10 cellular contexts compared by ENCODE assay signal in genomic region chr21:46142581-46143473, GRCh38. TPM values are rescaled to one million over a fixed set of nuclear protein-coding genes. Genes with fewer than 3 reads are reported as not detected.
DNase-seq lines count a peak whose midpoint lies in the region; ATAC-seq, FAIRE-seq and TF ChIP-seq lines count a peak whose summit lies in the region.
"Had no signal": no experiment of that assay in that cellular context is flagged by ENCODE, and none has a peak within 500 bp of the region (broad histone marks: within the 10 kb centered on the region; RNA-seq: fewer than 3 reads in every experiment).

No MANE protein-coding gene starts in this region.

- in situ Hi-C loops in GM12878 (cut with MboI), result no loop called here

- no peaks in the 10 kb centered on the region for H3K79me2 ChIP-seq in DND-41 (ENCODE audit: insufficient read depth, low read length)
- no peaks in the 10 kb centered on the region for H3K79me2 ChIP-seq in GM12878 (ENCODE audit: control insufficient read depth, insufficient read depth, low read length)

- H3K9me3 Mint-ChIP-seq in naive thymus-derived CD8-positive, alpha-beta T cell, result no peaks in the 10 kb centered on the region

- no peaks in the 10 kb centered on the region for H3K27me3 ChIP-seq in DND-41 (ENCODE audit: insufficient read depth, low read length, poor library complexity)
- no peaks in the 10 kb centered on the region for H3K27me3 ChIP-seq in GM12878 (replicated peaks in 1 of 2; ENCODE audit: control insufficient read depth in 2 of 2, insufficient read depth in 2 of 2, low read length in 1 of 2)
- H3K27me3 ChIP-seq: SJCRH30 had no signal

- H3K4me2 ChIP-seq in DND-41 (ENCODE audit: insufficient read depth, low read length) (no peak overlapping the region), GM12878 (ENCODE audit: control insufficient read depth, insufficient read depth) (no peak overlapping the region)

- H3K4me1 Mint-ChIP-seq in naive thymus-derived CD8-positive, alpha-beta T cell, result peaks cover 5 to 14% (median 10%) of the 10 kb centered on the region in 4 donors

- H4K20me1 ChIP-seq in DND-41 (ENCODE audit: insufficient read depth, low read length), result no peaks in the 10 kb centered on the region
- H4K20me1 ChIP-seq in GM12878 (ENCODE audit: control insufficient read depth, insufficient read depth), result no peaks in the 10 kb centered on the region

- SMC1A ChIA-PET in GM12878 (lab: Charles Lee; ENCODE audit: uncharacterized antibody, unreplicated experiment), result interaction anchor here (0.8 to 2.9 kb wide), 12 partner anchors 11 to 494 kb away, joined by 3 to 15 read pairs (median 4); partner anchors contain the start of genes MCM3AP and YBEY

- H3K9me3 ChIP-seq in DND-41 (ENCODE audit: insufficient read depth, low read length, severe bottlenecking), result no peaks in the 10 kb centered on the region
- no peaks in the 10 kb centered on the region; the same call in 2 of the 3 replicates for H3K9me3 ChIP-seq in GM12878 (replicated peaks; ENCODE audit: control insufficient read depth, insufficient read depth, low read length)
- H3K9me3 ChIP-seq: mucosa of descending colon, SJCRH30 had no signal

- intact Hi-C loops in GM12878 (cut with micrococcal nuclease; ENCODE audit: unreplicated experiment), result loop anchor here (5.0 to 10.0 kb wide), 3 partner anchors 84 to 171 kb away; partner anchors contain the start of genes LSS, MCM3AP and YBEY

- H3K4me3 Mint-ChIP-seq in naive thymus-derived CD8-positive, alpha-beta T cell, result peak overlapping the region in 2 of 10 donors; percentile 15 to 42

- no peaks in the 10 kb centered on the region for H3K36me3 Mint-ChIP-seq in naive thymus-derived CD8-positive, alpha-beta T cell

- DNase-seq in DND-41 (peak; percentile 29), GM12878 (ENCODE audit: low read depth, low spot score) (no peak), NCI-H748 treated with DMSO at 0.1 percent for 48 hours (lab: John Stamatoyannopoulos, UW) (no peak), GDM1 (lab: John Stamatoyannopoulos, UW) (no peak), midbrain (lab: John Stamatoyannopoulos, UW) (no peak), cerebellar nuclear complex (lab: John Stamatoyannopoulos, UW) (no peak)
- DNase-seq in naive thymus-derived CD8-positive, alpha-beta T cell, result peak in 8 of 10 donors; percentile 19 to 57 (median 40)

- H3K27me3 Mint-ChIP-seq in naive thymus-derived CD8-positive, alpha-beta T cell, result peaks cover 0 to 4% (median 0%) of the 10 kb centered on the region in 5 donors

- H2AFZ ChIP-seq in DND-41 (ENCODE audit: low read depth, low read length) (no peak overlapping the region), GM12878 (ENCODE audit: control insufficient read depth, low read depth, low read length) (no peak overlapping the region)

- no TSS peak for BruUV-seq in GM12878 (replicated peaks; lab: Mats Ljungman, UMichigan)

- RAD21 ChIA-PET in GM12878 (lab: Charles Lee; ENCODE audit: unreplicated experiment), result interaction anchor here (0.6 to 2.4 kb wide), 17 partner anchors 86 to 497 kb away, joined by 3 to 17 read pairs (median 4); partner anchors contain the start of genes C21orf58, DIP2A, LSS and MCM3AP

- POLR2A ChIA-PET in GM12878 (lab: Charles Lee), result interaction anchor here (0.6 to 1.4 kb wide), 4 partner anchors 75 to 170 kb away, joined by 3 to 5 read pairs (median 3); no protein-coding TSS in a partner anchor
- POLR2A ChIA-PET in naive thymus-derived CD8-positive, alpha-beta T cell (lab: Charles Lee), result interaction anchor here (0.6 to 1.1 kb wide), 2 partner anchors 182 to 315 kb away, joined by 3 to 7 read pairs; partner anchors contain the start of gene DIP2A

- H3K4me1 ChIP-seq in DND-41 (ENCODE audit: insufficient read depth, low read length), result peaks cover 7% of the 10 kb centered on the region; the same call in 1 of the 2 replicates
- no peaks in the 10 kb centered on the region; the same call in 1 of the 2 replicates for H3K4me1 ChIP-seq in GM12878 (ENCODE audit: control insufficient read depth, insufficient read depth, low read length)
- H3K4me1 ChIP-seq: SJCRH30 had no signal

- H3K4me3 ChIP-seq in DND-41 (ENCODE audit: low read depth in 1 of 2, low read length in 2 of 2), result no peak overlapping the region
- no peak overlapping the region for H3K4me3 ChIP-seq in GM12878
- H3K4me3 ChIP-seq: mucosa of descending colon had no signal

- no peak for TF ChIP-seq EP300 in GM12878 (IDR thresholded peaks at IDR 0.05; ENCODE audit: borderline replicate concordance in 1 of 2, control insufficient read depth in 1 of 2, low read depth in 2 of 2, low read length in 2 of 2)

- H3K9ac ChIP-seq in DND-41 (ENCODE audit: low read depth, low read length) (no peak overlapping the region), GM12878 (ENCODE audit: control insufficient read depth, insufficient read depth, low read length) (no peak overlapping the region)

- CTCF ChIA-PET in GM12878 (lab: Yijun Ruan, JAX), result interaction anchor here (0.7 to 2.4 kb wide), 27 partner anchors 10 to 518 kb away, joined by 3 to 34 read pairs (median 5); partner anchors contain the start of genes LSS, MCM3AP, PRMT2 and YBEY

- WGBS in GM12878 (ENCODE audit: insufficient coverage, insufficient replicate concordance, low lambda C conversion rate, missing lambda C conversion rate), result 71% methylated on average over 19 of the region's 21 CpGs

- peak overlapping the region in 2 of 10 donors; percentile 40 to 66 for H3K27ac Mint-ChIP-seq in naive thymus-derived CD8-positive, alpha-beta T cell

- FAIRE-seq in GM12878 (lab: Jason Lieb, UNC), result no peak

- no peak for TF ChIP-seq RAD21 in GM12878 (IDR thresholded peaks at IDR 0.05; ENCODE audit: insufficient read depth, low read depth, low read length)

- TF ChIP-seq POLR2A in GM12878 (IDR thresholded peaks at IDR 0.05; ENCODE audit: low read depth, low read length), result no peak

- TF ChIP-seq CTCF in 22Rv1 (IDR thresholded peaks at IDR 0.05) (no peak), DND-41 (IDR thresholded peaks at IDR 0.05; ENCODE audit: borderline replicate concordance, extremely low read depth, low read length, poor library complexity, severe bottlenecking) (no peak), GM12878 (IDR thresholded peaks at IDR 0.05 in 2 of 3, conservative IDR thresholded peaks at IDR 0.05 in 1 of 3; ENCODE audit: control insufficient read depth in 2 of 3, extremely low read depth in 1 of 3, insufficient read depth in 1 of 3, low read depth in 3 of 3, low read length in 3 of 3) (no peak)

- ATAC-seq in DND-41 (ENCODE audit: insufficient read depth, low read depth), result no peak
- no peak for ATAC-seq in GM12878
- no peak for ATAC-seq in naive thymus-derived CD8-positive, alpha-beta T cell

- H3K27ac ChIP-seq in 22Rv1 (peak overlapping the region; percentile 48; the same call in 1 of the 2 replicates), DND-41 (ENCODE audit: low read length) (no peak overlapping the region), GM12878 (ENCODE audit: control insufficient read depth, insufficient read depth) (no peak overlapping the region)

- H3K36me3 ChIP-seq in DND-41 (ENCODE audit: insufficient read depth, low read length) (no peaks in the 10 kb centered on the region), GM12878 (ENCODE audit: control insufficient read depth in 2 of 2, insufficient read depth in 2 of 2, low read length in 1 of 2) (no peaks in the 10 kb centered on the region)
- H3K36me3 ChIP-seq: SJCRH30 had no signal

RNA-seq across cellular contexts. Expression of gene FTCD, which starts 12.6 kb away (rescaled TPM):
- not detected in 2 replicates for total RNA-seq in GM12878 (2013; cell fraction: nucleolus; rRNA removed)
- total RNA-seq in GM12878 (2014; rRNA removed) (0.60 TPM in 1 of 2 replicates, not detected in the other), GM12878 (2014; rRNA removed; fragmentation: Illumina TruSeq; extraction: Trizol) (not detected in 2 replicates), GM12878 (2021) (0.28 TPM in 1 of 2 replicates, not detected in the other)
- 0.43 TPM for polyA plus RNA-seq in GM12878 (2011; ENCODE audit: low read depth)
- polyA plus RNA-seq in GM12878 (2011; rRNA removed) (not detected in 2 replicates), GM12878 (2014; fragmentation: Illumina TruSeq; extraction: Trizol) (not detected in 2 replicates), GM12878 (2014; fragmentation: Nextera tagmentation; extraction: Ambion mirVana) (not detected), GM12878 (2014; rRNA removed) (0.27 and 0.33 TPM in 2 replicates), GM12878 (2016; fragmentation: Nextera tagmentation; extraction: Ambion mirVana) (not detected)
- polyA plus RNA-seq in GM12878 (2011; cell fraction: cytosol; rRNA removed), result not detected in 2 replicates
- polyA plus RNA-seq in GM12878 (2011; cell fraction: nucleus; rRNA removed), result not detected in 2 replicates
- 0.69 and 0.77 TPM in 2 replicates for polyA plus RNA-seq in GM12878 (2012)
- polyA minus RNA-seq in GM12878 (2011; rRNA and poly(A)+ RNA removed), result not detected in 2 replicates
- polyA minus RNA-seq in GM12878 (2011; cell fraction: cytosol; rRNA and poly(A)+ RNA removed), result not detected in 2 replicates
- not detected in 2 replicates for polyA minus RNA-seq in GM12878 (2011; cell fraction: nucleus; rRNA and poly(A)+ RNA removed)
- 1 to 10 TPM; 2.1 to 2.2 TPM for total RNA-seq in naive thymus-derived CD8-positive, alpha-beta T cell
- polyA plus RNA-seq in naive thymus-derived CD8-positive, alpha-beta T cell, result not detected
- total RNA-seq: SJCRH30 had no signal

RNA-seq across cellular contexts. Expression of gene SPATC1L, which starts 41.4 kb away (rescaled TPM):
- total RNA-seq in GM12878 (2013; cell fraction: nucleolus; rRNA removed), result 4.8 and 4.9 TPM in 2 replicates
- total RNA-seq in GM12878 (2014; rRNA removed), result 6.4 and 6.8 TPM in 2 replicates
- 2.5 and 2.8 TPM in 2 replicates for total RNA-seq in GM12878 (2014; rRNA removed; fragmentation: Illumina TruSeq; extraction: Trizol)
- 9.5 and 11.2 TPM in 2 replicates for total RNA-seq in GM12878 (2021)
- 3.8 TPM for polyA plus RNA-seq in GM12878 (2011; ENCODE audit: low read depth)
- polyA plus RNA-seq in GM12878 (2011; rRNA removed), result 0.72 and 1.4 TPM in 2 replicates
- polyA plus RNA-seq in GM12878 (2011; cell fraction: cytosol; rRNA removed), result 4.3 and 4.6 TPM in 2 replicates
- polyA plus RNA-seq in GM12878 (2011; cell fraction: nucleus; rRNA removed), result 9.9 and 12.8 TPM in 2 replicates
- polyA plus RNA-seq in GM12878 (2012), result 14.3 and 20.3 TPM in 2 replicates
- polyA plus RNA-seq in GM12878 (2014; fragmentation: Illumina TruSeq; extraction: Trizol), result 0.38 and 2.1 TPM in 2 replicates
- polyA plus RNA-seq in GM12878 (2014; fragmentation: Nextera tagmentation; extraction: Ambion mirVana), result not detected
- 5.9 and 7.2 TPM in 2 replicates for polyA plus RNA-seq in GM12878 (2014; rRNA removed)
- 10 to 100 TPM; 13.4 to 16.0 TPM for polyA plus RNA-seq in GM12878 (2016; fragmentation: Nextera tagmentation; extraction: Ambion mirVana)
- 1.0 and 3.0 TPM in 2 replicates for polyA minus RNA-seq in GM12878 (2011; rRNA and poly(A)+ RNA removed)
- 5.0 and 6.5 TPM in 2 replicates for polyA minus RNA-seq in GM12878 (2011; cell fraction: cytosol; rRNA and poly(A)+ RNA removed)
- polyA minus RNA-seq in GM12878 (2011; cell fraction: nucleus; rRNA and poly(A)+ RNA removed), result 1.7 and 2.7 TPM in 2 replicates
- total RNA-seq in naive thymus-derived CD8-positive, alpha-beta T cell, result 10 to 100 TPM; 11.2 TPM
- 10 to 100 TPM; 13.0 to 20.5 (median 13.6) TPM for polyA plus RNA-seq in naive thymus-derived CD8-positive, alpha-beta T cell

RNA-seq across cellular contexts. Expression of gene COL6A2, which starts 44.9 kb away (rescaled TPM):
- 0.94 TPM in 1 of 2 replicates, not detected in the other for total RNA-seq in GM12878 (2013; cell fraction: nucleolus; rRNA removed)
- total RNA-seq in GM12878 (2014; rRNA removed) (not detected in 2 replicates), GM12878 (2014; rRNA removed; fragmentation: Illumina TruSeq; extraction: Trizol) (not detected in 2 replicates), GM12878 (2021) (0.58 and 1.3 TPM in 2 replicates)
- not detected for polyA plus RNA-seq in GM12878 (2011; ENCODE audit: low read depth)
- polyA plus RNA-seq in GM12878 (2011; rRNA removed) (not detected in 2 replicates), GM12878 (2014; fragmentation: Illumina TruSeq; extraction: Trizol) (not detected in 2 replicates), GM12878 (2014; fragmentation: Nextera tagmentation; extraction: Ambion mirVana) (not detected), GM12878 (2014; rRNA removed) (0.04 TPM in 1 of 2 replicates, not detected in the other), GM12878 (2016; fragmentation: Nextera tagmentation; extraction: Ambion mirVana) (under 1 TPM; 0.16 to 0.34 TPM)
- 0.01 and 0.02 TPM in 2 replicates for polyA plus RNA-seq in GM12878 (2011; cell fraction: cytosol; rRNA removed)
- 0.04 and 0.06 TPM in 2 replicates for polyA plus RNA-seq in GM12878 (2011; cell fraction: nucleus; rRNA removed)
- polyA plus RNA-seq in GM12878 (2012), result 0.14 and 0.15 TPM in 2 replicates
- not detected in 2 replicates for polyA minus RNA-seq in GM12878 (2011; rRNA and poly(A)+ RNA removed)
- not detected in 2 replicates for polyA minus RNA-seq in GM12878 (2011; cell fraction: cytosol; rRNA and poly(A)+ RNA removed)
- polyA minus RNA-seq in GM12878 (2011; cell fraction: nucleus; rRNA and poly(A)+ RNA removed), result not detected in 2 replicates
- 10 to 100 TPM; 91.5 to 98.8 TPM for total RNA-seq in naive thymus-derived CD8-positive, alpha-beta T cell
- 10 to 100 TPM in 1 of 3 donors, 1 to 10 TPM in 2; 3.8 to 13.4 (median 8.8) TPM for polyA plus RNA-seq in naive thymus-derived CD8-positive, alpha-beta T cell

Comparison
In these comparisons a context has a peak if more than half of its experiments do, and no peak if none do; other contexts are left out.
1. DNase-seq: peak in DND-41 (single experiment) and naive thymus-derived CD8-positive, alpha-beta T cell (8 of 10); none in GM12878 (single experiment), NCI-H748 treated with DMSO at 0.1 percent for 48 hours (single experiment), GDM1 (single experiment), midbrain (single experiment) and cerebellar nuclear complex (0 of 2).
2. RNA of gene COL6A2, which starts 44.9 kb away (total RNA-seq): 91.5 to 98.8 TPM in naive thymus-derived CD8-positive, alpha-beta T cell; 0.58 to 1.3 TPM in GM12878; every median in the first group is over 10 times any median in the second.